In genomic region chr13:108676620-108677019, GRCh38 we compare ENCODE assay signal across 33 cellular contexts. TPM values are rescaled to one million over a fixed set of nuclear protein-coding genes. Genes with fewer than 3 reads are reported as not detected.
"Had no signal": no experiment of that assay in that cellular context is flagged by ENCODE, and none has a peak within 500 bp of the region (broad histone marks: within the 10 kb centered on the region; RNA-seq: fewer than 3 reads in every experiment).

No MANE protein-coding gene starts in this region.

- H3K27ac Mint-ChIP-seq: activated CD4-positive, alpha-beta memory T cell treated with anti-CD3 and anti-CD28 coated beads, Interleukin-2, amount 10 ng/mL, durations not matched to agents 7 days and 5 days; activated CD4-positive, alpha-beta T cell treated with anti-CD3 and anti-CD28 coated beads, Interleukin-2, amount 10 ng/mL, durations not matched to agents 7 days and 5 days; activated naive CD8-positive, alpha-beta T cell; activated T-cell treated with anti-CD3 and anti-CD28 coated beads, Interleukin-2, amount 50 U/mL, for 24 hours; activated T-helper 17 cell treated with anti-CD3 and anti-CD28 coated beads, Interleukin-2, amount 50 U/mL, for 72 hours; effector memory CD8-positive, alpha-beta T cell had no signal

- DNase-seq: activated CD4-positive, alpha-beta memory T cell treated with anti-CD3 and anti-CD28 coated beads, Interleukin-2, amount 10 ng/mL, durations not matched to agents 7 days and 5 days; activated CD4-positive, alpha-beta T cell treated with anti-CD3 and anti-CD28 coated beads for 1 hour; activated CD4-positive, alpha-beta T cell treated with anti-CD3 and anti-CD28 coated beads for 4 hours; activated CD4-positive, alpha-beta T cell treated with anti-CD3 and anti-CD28 coated beads, Interleukin-2, amount 10 ng/mL, durations not matched to agents 7 days and 5 days; activated CD4-positive, alpha-beta T cell treated with anti-CD3 and anti-CD28 coated beads, Interleukin-2, amount 50 U/mL, for 4 hours; activated CD8-positive, alpha-beta memory T cell treated with anti-CD3 and anti-CD28 coated beads, Interleukin-2, amount 50 U/mL, for 48 hours; activated effector memory CD4-positive, alpha-beta T cell treated with Interleukin-2 at 50 U/mL for 16 hours; activated gamma-delta T cell treated with Interleukin-2 at 50 U/mL for 16 hours; activated naive CD4-positive, alpha-beta T cell treated with anti-CD3 and anti-CD28 coated beads, Interleukin-2, amount 50 U/mL, for 16 hours; activated naive CD4-positive, alpha-beta T cell treated with Interleukin-2 at 50 U/mL for 16 hours; activated T-cell treated with anti-CD3 and anti-CD28 coated beads for 4 hours; activated T-cell treated with anti-CD3 and anti-CD28 coated beads, Interleukin-2, amount 50 U/mL, for 24 hours; amniotic stem cell; anterior cingulate cortex; brain microvascular endothelial cell; cortex of kidney; dermis blood vessel endothelial cell; effector CD4-positive, alpha-beta T cell; effector memory CD8-positive, alpha-beta T cell; esophagus squamous epithelium; gastrocnemius medialis; heart right ventricle; T-helper 2 cell had no signal

- H2AFZ ChIP-seq: hepatocyte had no signal

- H3K4me1 Mint-ChIP-seq: activated CD4-positive, alpha-beta memory T cell treated with anti-CD3 and anti-CD28 coated beads, Interleukin-2, amount 10 ng/mL, durations not matched to agents 7 days and 5 days; activated CD4-positive, alpha-beta T cell treated with anti-CD3 and anti-CD28 coated beads, Interleukin-2, amount 10 ng/mL, durations not matched to agents 7 days and 5 days; activated T-helper 17 cell treated with anti-CD3 and anti-CD28 coated beads, Interleukin-2, amount 50 U/mL, for 72 hours had no signal

- H3K79me2 ChIP-seq: hepatocyte had no signal

- FAIRE-seq: astrocyte, bronchial epithelial cell, colon, endometrium, endothelial cell of umbilical vein had no signal

- H3K4me1 ChIP-seq: esophagus squamous epithelium, gastrocnemius medialis, heart right ventricle had no signal

- H3K9me3 Mint-ChIP-seq: activated CD4-positive, alpha-beta memory T cell treated with anti-CD3 and anti-CD28 coated beads, Interleukin-2, amount 10 ng/mL, durations not matched to agents 7 days and 5 days; activated CD4-positive, alpha-beta T cell treated with anti-CD3 and anti-CD28 coated beads, Interleukin-2, amount 10 ng/mL, durations not matched to agents 7 days and 5 days; activated T-cell treated with anti-CD3 and anti-CD28 coated beads, Interleukin-2, amount 50 U/mL, for 24 hours; activated T-helper 17 cell treated with anti-CD3 and anti-CD28 coated beads, Interleukin-2, amount 50 U/mL, for 72 hours had no signal

- H3K4me2 ChIP-seq: hepatocyte had no signal

- H3K27ac ChIP-seq: brain microvascular endothelial cell, epithelial cell of prostate, esophagus squamous epithelium, gastrocnemius medialis, heart right ventricle, hepatocyte had no signal

- H3K27me3 Mint-ChIP-seq: activated CD4-positive, alpha-beta memory T cell treated with anti-CD3 and anti-CD28 coated beads, Interleukin-2, amount 10 ng/mL, durations not matched to agents 7 days and 5 days; activated CD4-positive, alpha-beta T cell treated with anti-CD3 and anti-CD28 coated beads, Interleukin-2, amount 10 ng/mL, durations not matched to agents 7 days and 5 days; activated naive CD8-positive, alpha-beta T cell; effector memory CD8-positive, alpha-beta T cell had no signal

- ATAC-seq: activated T-helper 17 cell treated with anti-CD3 and anti-CD28 coated beads, Interleukin-2, amount 50 U/mL, for 72 hours; effector memory CD8-positive, alpha-beta T cell; gastrocnemius medialis; heart right ventricle had no signal

- H3K36me3 ChIP-seq: brain microvascular endothelial cell, esophagus squamous epithelium, gastrocnemius medialis, heart right ventricle had no signal

- H3K9me3 ChIP-seq: esophagus squamous epithelium, gastrocnemius medialis, heart right ventricle had no signal

- H3K4me3 ChIP-seq: esophagus squamous epithelium, gastrocnemius medialis, heart right ventricle, hepatocyte had no signal

- H3K4me3 Mint-ChIP-seq: activated CD4-positive, alpha-beta memory T cell treated with anti-CD3 and anti-CD28 coated beads, Interleukin-2, amount 10 ng/mL, durations not matched to agents 7 days and 5 days; activated CD4-positive, alpha-beta T cell treated with anti-CD3 and anti-CD28 coated beads, Interleukin-2, amount 10 ng/mL, durations not matched to agents 7 days and 5 days; activated naive CD8-positive, alpha-beta T cell; activated T-cell treated with anti-CD3 and anti-CD28 coated beads, Interleukin-2, amount 50 U/mL, for 24 hours; activated T-helper 17 cell treated with anti-CD3 and anti-CD28 coated beads, Interleukin-2, amount 50 U/mL, for 72 hours; effector memory CD8-positive, alpha-beta T cell had no signal

- H3K27me3 ChIP-seq: brain microvascular endothelial cell, esophagus squamous epithelium, gastrocnemius medialis, hepatocyte had no signal

- H3K36me3 Mint-ChIP-seq: activated naive CD8-positive, alpha-beta T cell had no signal

RNA-seq across cellular contexts. Expression of gene MYO16, which starts 47.2 kb away (rescaled TPM):
- total RNA-seq: activated CD4-positive, alpha-beta memory T cell treated with anti-CD3 and anti-CD28 coated beads, Interleukin-2, amount 10 ng/mL, durations not matched to agents 7 days and 5 days; activated CD4-positive, alpha-beta T cell treated with anti-CD3 and anti-CD28 coated beads, Interleukin-2, amount 10 ng/mL, durations not matched to agents 7 days and 5 days; activated T-helper 17 cell treated with anti-CD3 and anti-CD28 coated beads, Interleukin-2, amount 50 U/mL, for 72 hours; bronchial epithelial cell; dermis blood vessel endothelial cell; T-helper 1 cell treated with Interleukin-12 subunit alpha and Interleukin-12 subunit beta and Interleukin-4 antibody, amounts not matched to agents 30 ng/mL and 1 ng/mL, for 36 hours had no signal
